ENCODE assay signal across 17 cellular contexts in the genomic region with DNA sequence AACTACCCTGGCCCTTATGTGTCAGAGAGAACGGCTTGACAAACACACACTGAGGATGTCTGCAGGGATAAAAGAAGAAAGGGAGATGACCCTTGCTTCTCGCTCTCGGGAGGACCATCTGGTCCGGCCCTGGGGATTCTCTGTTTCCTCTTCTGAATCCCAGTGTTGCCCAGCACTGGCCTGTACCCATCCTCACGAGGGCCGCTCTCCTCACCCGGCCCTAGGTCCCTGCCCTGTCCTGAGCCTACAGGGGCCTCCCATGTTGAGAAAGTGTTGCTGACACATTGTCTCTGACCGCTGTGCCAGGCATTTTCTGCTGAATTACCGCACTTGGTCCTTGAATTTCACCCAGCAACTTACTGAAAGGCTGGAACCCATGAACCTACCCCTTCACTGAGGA.
DNase-seq lines count a peak whose midpoint lies in the region; ATAC-seq, FAIRE-seq and TF ChIP-seq lines count a peak whose summit lies in the region.
"Had no signal": no experiment of that assay in that cellular context is flagged by ENCODE, and none has a peak within 500 bp of the region (broad histone marks: within the 10 kb centered on the region; RNA-seq: fewer than 3 reads in every experiment).

No MANE protein-coding gene starts in this region.

- peak overlapping the region; percentile 82 for H2BK15ac ChIP-seq in IMR-90 (ENCODE audit: low read depth, low read length)

- peak overlapping the region; percentile 91 for H2BK5ac ChIP-seq in IMR-90 (ENCODE audit: low read depth, low read length, poor library complexity, severe bottlenecking)

- H3K36me3 ChIP-seq in IMR-90 (ENCODE audit: control insufficient read depth, insufficient read depth, low read length) = peaks cover 17% of the 10 kb centered on the region

- peak overlapping the region; percentile 2 for H2AFZ ChIP-seq in IMR-90 (replicated peaks; ENCODE audit: low read length, poor library complexity)
- H2AFZ ChIP-seq: parathyroid adenoma had no signal

- H3K4ac ChIP-seq in IMR-90 (ENCODE audit: low read depth, low read length) = peak overlapping the region; percentile 89

- CTCF ChIA-PET in IMR-90 (lab: Yijun Ruan, JAX) = interaction anchor here (0.6 to 0.9 kb wide), 3 partner anchors 18 to 61 kb away, joined by 3 read pairs; no protein-coding TSS in a partner anchor

- ATAC-seq in IMR-90 (ENCODE audit: low read depth) = peak; percentile 38

- no peaks in the 10 kb centered on the region for H3K9me3 ChIP-seq in IMR-90 (ENCODE audit: control insufficient read depth, insufficient read depth, low read length)
- H3K9me3 ChIP-seq: MG63 had no signal

- FAIRE-seq in GM12892 (lab: Jason Lieb, UNC) = no peak
- FAIRE-seq: colon had no signal

- WGBS in IMR-90 (ENCODE audit: extremely low coverage in 2 of 2, insufficient read length in 1 of 2), 2 experiments = 77% methylated on average over 5 of the region's 9 CpGs; no CpG with 5 or more reads in 1 of the 2 experiments

- in situ Hi-C loops in IMR-90 (cut with MboI; ENCODE audit: low sequenced_read_pairs) = no loop called here
- in situ Hi-C loops in GM13976 (cut with MboI; ENCODE audit: low sequenced_read_pairs, unreplicated experiment) = no loop called here

- intact Hi-C loops in IMR-90 (cut with micrococcal nuclease) = loop anchor here (5.0 to 10.0 kb wide), 2 partner anchors 59 to 418 kb away; no protein-coding TSS in a partner anchor

- H3K9ac ChIP-seq in IMR-90 (ENCODE audit: low read depth, low read length) = peak overlapping the region; percentile 8
- H3K9ac ChIP-seq: parathyroid adenoma had no signal

- peak overlapping the region; percentile 82 for H3K14ac ChIP-seq in IMR-90 (replicated peaks; ENCODE audit: low read depth, low read length)

- peak overlapping the region; percentile 79 for H3K18ac ChIP-seq in IMR-90 (ENCODE audit: low read depth, low read length)

- no TSS peak for BruUV-seq in IMR-90 (replicated peaks; lab: Mats Ljungman, UMichigan)

- H3K56ac ChIP-seq in IMR-90 (ENCODE audit: extremely low read depth, insufficient read depth, low read length) = peak overlapping the region; percentile 83

- H3K79me1 ChIP-seq in IMR-90 (ENCODE audit: low read depth in 1 of 2, low read length in 2 of 2) = peaks cover 17 to 77% of the 10 kb centered on the region in 2 experiments; a peak in 3 of 4 replicates

- peak overlapping the region; percentile 93 for H3K27ac ChIP-seq in IMR-90 (ENCODE audit: insufficient read depth, low read length)
- H3K27ac ChIP-seq: parathyroid adenoma had no signal

- peak overlapping the region; percentile 26 for H3K4me2 ChIP-seq in IMR-90 (ENCODE audit: low read depth, low read length)

- H4K91ac ChIP-seq in IMR-90 (ENCODE audit: insufficient read depth, low read depth, low read length) = peak overlapping the region; percentile 91

- TF ChIP-seq CTCF in IMR-90 (conservative IDR thresholded peaks at IDR 0.05; ENCODE audit: low read depth, low read length) (no peak), GM13976 (IDR thresholded peaks at IDR 0.05; ENCODE audit: borderline replicate concordance, control extremely low read depth, extremely low read depth, insufficient read depth, missing control alignments) (no peak)

- peak overlapping the region; percentile 89 for H2BK120ac ChIP-seq in IMR-90 (ENCODE audit: low read depth, low read length)

- TF ChIP-seq POLR2A in IMR-90 (IDR thresholded peaks at IDR 0.05; ENCODE audit: low read depth, low read length) = no peak
- TF ChIP-seq POLR2A in GM12892 (IDR thresholded peaks at IDR 0.05; ENCODE audit: low read depth, low read length) = no peak

- H2BK20ac ChIP-seq in IMR-90 (ENCODE audit: low read depth, low read length) = peak overlapping the region; percentile 90

- peak overlapping the region; percentile 79 for H4K5ac ChIP-seq in IMR-90 (ENCODE audit: low read depth, low read length)

- no peak for TF ChIP-seq RAD21 in IMR-90 (IDR thresholded peaks at IDR 0.05; ENCODE audit: low read length)

- H3K9me1 ChIP-seq in IMR-90 (ENCODE audit: insufficient read depth, low read length) = peaks cover 34% of the 10 kb centered on the region

- DNase-seq in IMR-90 = peak; percentile 22
- DNase-seq in astrocyte of the hippocampus (ENCODE audit: low read depth, low spot score) = peak; percentile 20
- DNase-seq in iris pigment epithelial cell (ENCODE audit: low read depth) = peak; percentile 33
- DNase-seq in stimulated activated CD8-positive, alpha-beta memory T cell treated with anti-CD3 and anti-CD28 coated beads, Interleukin-4, amount 100 ng/mL, for 48 hours = peak; percentile 10
- no peak for DNase-seq in GM12892 (ENCODE audit: insufficient read length)
- no peak for DNase-seq in NCI-H2029 treated with DMSO at 0.1 percent for 48 hours (lab: John Stamatoyannopoulos, UW)
- DNase-seq in GM13976 (ENCODE audit: low spot score) = no peak
- DNase-seq: activated naive CD4-positive, alpha-beta T cell treated with anti-CD3 and anti-CD28 coated beads, Interleukin-2, amount 50 U/mL, for 16 hours; activated T-cell treated with anti-CD3 and anti-CD28 coated beads, Interleukin-2, amount 50 U/mL, for 24 hours; naive B cell; NCI-H1436 treated with DMSO at 0.1 percent for 48 hours; NCI-H2227 treated with DMSO at 0.1 percent for 48 hours; NK-92 treated with Interleukin-12 subunit alpha and Interleukin-12 subunit beta, amount 100 ng/mL, for 24 hours; stimulated activated CD4-positive, alpha-beta T cell treated with anti-CD3 and anti-CD28 coated beads, Interleukin-2, amount 100 ng/mL, for 48 hours had no signal

- H4K8ac ChIP-seq in IMR-90 (ENCODE audit: low read depth in 2 of 2, low read length in 2 of 2) = peak overlapping the region; percentile 55 to 82

- H4K20me1 ChIP-seq in IMR-90 (ENCODE audit: insufficient read depth, low read length) = no peaks in the 10 kb centered on the region; the same call in 1 of the 2 replicates

- H3K23ac ChIP-seq in IMR-90 (ENCODE audit: low read depth, low read length) = peak overlapping the region; percentile 90

- dilution Hi-C loops in IMR-90 (cut with HindIII; ENCODE audit: low sequenced_read_pairs, unreplicated experiment) = no loop called here

- peaks cover 27% of the 10 kb centered on the region for H3K4me1 ChIP-seq in IMR-90 (ENCODE audit: control insufficient read depth, insufficient read depth, low read length)
- H3K4me1 ChIP-seq: parathyroid adenoma had no signal

- H3K27me3 ChIP-seq in IMR-90 (ENCODE audit: control insufficient read depth, insufficient read depth, low read length) = no peaks in the 10 kb centered on the region
- H3K27me3 ChIP-seq: MG63 had no signal

- H2AK5ac ChIP-seq in IMR-90 (ENCODE audit: low read depth, low read length) = peak overlapping the region; percentile 93

- peak overlapping the region; percentile 26 for H2AK9ac ChIP-seq in IMR-90 (replicated peaks; ENCODE audit: low read depth, low read length, poor library complexity)

- no peak overlapping the region for H3K4me3 ChIP-seq in IMR-90 (ENCODE audit: insufficient read depth, low read depth, low read length)
- H3K4me3 ChIP-seq: MG63 had no signal

- POLR2A ChIA-PET in IMR-90 (lab: Charles Lee; ENCODE audit: unreplicated experiment) = no interaction called here

TF ChIP-seq in IMR-90, 13 proteins besides CTCF, POLR2A, EP300 and RAD21:
- TF ChIP-seq CEBPB (IDR thresholded peaks at IDR 0.05; ENCODE audit: low read depth, low read length) = no peak
- no peak for TF ChIP-seq SMC3 (IDR thresholded peaks at IDR 0.05; ENCODE audit: low read depth, low read length)
- no peak for TF ChIP-seq MAZ (IDR thresholded peaks at IDR 0.05; ENCODE audit: borderline replicate concordance, low read depth, low read length)
- no peak for TF ChIP-seq NFE2L2 (IDR thresholded peaks at IDR 0.05; ENCODE audit: low read depth, low read length)
- no peak for TF ChIP-seq ELK1 (IDR thresholded peaks at IDR 0.05; ENCODE audit: borderline replicate concordance, low read depth, low read length)
- TF ChIP-seq CHD1 (IDR thresholded peaks at IDR 0.05; ENCODE audit: low read depth, low read length) = no peak
- no peak for TF ChIP-seq RFX5 (IDR thresholded peaks at IDR 0.05; ENCODE audit: low read depth, low read length)
- TF ChIP-seq, protein P1, sequence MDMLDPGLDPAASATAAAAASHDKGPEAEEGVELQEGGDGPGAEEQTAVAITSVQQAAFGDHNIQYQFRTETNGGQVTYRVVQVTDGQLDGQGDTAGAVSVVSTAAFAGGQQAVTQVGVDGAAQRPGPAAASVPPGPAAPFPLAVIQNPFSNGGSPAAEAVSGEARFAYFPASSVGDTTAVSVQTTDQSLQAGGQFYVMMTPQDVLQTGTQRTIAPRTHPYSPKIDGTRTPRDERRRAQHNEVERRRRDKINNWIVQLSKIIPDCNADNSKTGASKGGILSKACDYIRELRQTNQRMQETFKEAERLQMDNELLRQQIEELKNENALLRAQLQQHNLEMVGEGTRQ (IDR thresholded peaks at IDR 0.05; ENCODE audit: low read depth, low read length) = no peak
- no peak for TF ChIP-seq MAFK (IDR thresholded peaks at IDR 0.05; ENCODE audit: low read depth, low read length)
- no peak for TF ChIP-seq FOS (IDR thresholded peaks at IDR 0.05; ENCODE audit: low read depth, low read length)
- no peak for TF ChIP-seq BHLHE40 (IDR thresholded peaks at IDR 0.05; ENCODE audit: low read depth, low read length)
- no peak for TF ChIP-seq MXI1 (IDR thresholded peaks at IDR 0.05; ENCODE audit: borderline replicate concordance, low read depth, low read length)
- no peak for TF ChIP-seq RCOR1 (IDR thresholded peaks at IDR 0.05; ENCODE audit: insufficient replicate concordance, low read length)

Comparison
In these comparisons a context has a peak if more than half of its experiments do, and no peak if none do; other contexts are left out.
1. DNase-seq: peak in IMR-90 (single experiment), astrocyte of the hippocampus (single experiment), iris pigment epithelial cell (single experiment) and stimulated activated CD8-positive, alpha-beta memory T cell treated with anti-CD3 and anti-CD28 coated beads, Interleukin-4, amount 100 ng/mL, for 48 hours (single experiment); none in GM12892 (single experiment), NCI-H2029 treated with DMSO at 0.1 percent for 48 hours (single experiment) and GM13976 (single experiment).